Comparison of ENCODE assay signal across 8 cellular contexts in genomic region chr6:149648148-149649145, GRCh38. TPM values are rescaled to one million over a fixed set of nuclear protein-coding genes. Genes with fewer than 3 reads are reported as not detected.
A peak's percentile ranks its signal among the peaks of the same experiment; 100 is the strongest.
DNase-seq lines count a peak whose midpoint lies in the region; ATAC-seq and TF ChIP-seq lines count a peak whose summit lies in the region.

KATNA1 (minus strand) TSS chr6:149648714; CDS start chr6:149638547, 10,167 bp downstream.

- no peaks in the 10 kb centered on the region for H3K27me3 Mint-ChIP-seq in activated naive CD4-positive, alpha-beta T cell treated with anti-CD3 and anti-CD28 coated beads for 36 hours (ENCODE audit: low read depth)

- no peaks in the 10 kb centered on the region for H3K36me3 ChIP-seq in gastroesophageal sphincter
- H3K36me3 ChIP-seq in neutrophil, result no peaks in the 10 kb centered on the region

- peak; percentile 59 for DNase-seq in GM04504 (ENCODE audit: low read depth)
- peak; percentile 39 for DNase-seq in HFF-Myc (ENCODE audit: extremely low read depth, low read depth)
- peak; percentile 78 for DNase-seq in MV-4-11 (lab: John Stamatoyannopoulos, UW)
- DNase-seq in SK-N-DZ (ENCODE audit: low spot score), result peak; percentile 90
- peak; percentile 90 for DNase-seq in activated naive CD4-positive, alpha-beta T cell treated with anti-CD3 and anti-CD28 coated beads for 36 hours

- no peaks in the 10 kb centered on the region for H3K9me3 Mint-ChIP-seq in activated naive CD4-positive, alpha-beta T cell treated with anti-CD3 and anti-CD28 coated beads for 36 hours

- H3K4me1 ChIP-seq in gastroesophageal sphincter, result peaks cover 0 to 35% (median 3%) of the 10 kb centered on the region in 3 donors
- H3K4me1 ChIP-seq in neutrophil (ENCODE audit: control insufficient read depth in 1 of 2, insufficient read depth in 1 of 2, low read depth in 1 of 2, low read length in 1 of 2), result peaks cover 18 to 21% of the 10 kb centered on the region in 2 experiments

- H3K27me3 ChIP-seq in gastroesophageal sphincter (no peaks in the 10 kb centered on the region), neutrophil (no peaks in the 10 kb centered on the region)

- ATAC-seq in gastroesophageal sphincter, result peak; percentile 97

- intact Hi-C loops in activated naive CD4-positive, alpha-beta T cell treated with anti-CD3 and anti-CD28 coated beads for 36 hours (cut with micrococcal nuclease), result loop anchor here (1.0 to 10.0 kb wide), 7 partner anchors 38 to 276 kb away; partner anchors contain the start of genes GINM1, LATS1, NUP43 and PPIL4

- no peaks in the 10 kb centered on the region for H3K9me3 ChIP-seq in gastroesophageal sphincter
- H3K9me3 ChIP-seq in neutrophil, result no peaks in the 10 kb centered on the region

- TF ChIP-seq CTCF in HFF-Myc (IDR thresholded peaks at IDR 0.05; ENCODE audit: low read depth, low read length, missing control alignments), result no peak
- no peak for TF ChIP-seq CTCF in gastroesophageal sphincter (IDR thresholded peaks at IDR 0.05)
- no peak for TF ChIP-seq CTCF in neutrophil (IDR thresholded peaks at IDR 0.05)
- TF ChIP-seq CTCF in subcutaneous adipose tissue (IDR thresholded peaks at IDR 0.05; ENCODE audit: low read depth), result no peak

- peaks cover 22% of the 10 kb centered on the region for H3K4me1 Mint-ChIP-seq in activated naive CD4-positive, alpha-beta T cell treated with anti-CD3 and anti-CD28 coated beads for 36 hours (ENCODE audit: low read depth)

- CTCF ChIA-PET in activated naive CD4-positive, alpha-beta T cell treated with anti-CD3 and anti-CD28 coated beads for 36 hours (lab: Charles Lee), result interaction anchor here (0.6 kb wide), 1 partner anchor 195 kb away, joined by 3 read pairs; no protein-coding TSS in a partner anchor

- H3K4me3 Mint-ChIP-seq in activated naive CD4-positive, alpha-beta T cell treated with anti-CD3 and anti-CD28 coated beads for 36 hours, result peak within 1 kb of the TSS; percentile 79

- peak; percentile 59 to 68 for TF ChIP-seq POLR2A in gastroesophageal sphincter (IDR thresholded peaks at IDR 0.05)

- H3K27ac ChIP-seq in gastroesophageal sphincter (peak within 1 kb of the TSS; percentile 21 to 91 (median 86)), neutrophil (peak within 1 kb of the TSS; percentile 72)

- peak within 1 kb of the TSS; percentile 65 for H3K27ac Mint-ChIP-seq in activated naive CD4-positive, alpha-beta T cell treated with anti-CD3 and anti-CD28 coated beads for 36 hours

- H3K36me3 Mint-ChIP-seq in activated naive CD4-positive, alpha-beta T cell treated with anti-CD3 and anti-CD28 coated beads for 36 hours (ENCODE audit: low read depth), result no peaks in the 10 kb centered on the region

- TF ChIP-seq EP300 in gastroesophageal sphincter (IDR thresholded peaks at IDR 0.05), result no peak

- WGBS in gastroesophageal sphincter (ENCODE audit: low coverage in 1 of 2), 2 donors, result 0% methylated on average over 8 to 11 of the region's 69 CpGs

- H3K4me3 ChIP-seq in HFF-Myc (replicated peaks; ENCODE audit: low read depth, low read length) (peak within 1 kb of the TSS; percentile 94), gastroesophageal sphincter (peak within 1 kb of the TSS; percentile 68 to 72), neutrophil (ENCODE audit: low read depth in 1 of 2, low read length in 1 of 2) (peak within 1 kb of the TSS; percentile 78 to 92)

RNA-seq across cellular contexts. Expression of gene KATNA1, which starts in this region (rescaled TPM):
- 31.4 and 31.5 TPM in 2 replicates for polyA plus RNA-seq in SK-N-DZ (2014; cell fraction: cytosol; rRNA removed)
- 24.1 and 26.2 TPM in 2 replicates for polyA plus RNA-seq in SK-N-DZ (2014; cell fraction: nucleus; rRNA removed)
- total RNA-seq in activated naive CD4-positive, alpha-beta T cell treated with anti-CD3 and anti-CD28 coated beads for 36 hours, result 10 to 100 TPM; 18.2 to 19.7 TPM
- 10 to 100 TPM; 17.5 to 25.5 (median 21.1) TPM for total RNA-seq in gastroesophageal sphincter
- total RNA-seq in subcutaneous adipose tissue, result 10 to 100 TPM; 15.3 to 25.4 (median 18.9) TPM

Comparison
In these comparisons a context has a peak if more than half of its experiments do, and no peak if none do; other contexts are left out.
1. Peak in every context shown above with its lines: DNase-seq, ATAC-seq, H3K4me3 ChIP-seq and H3K27ac ChIP-seq.
2. DNase-seq: peak in every context shown above with its lines; median percentile 90 in SK-N-DZ; 90 in activated naive CD4-positive, alpha-beta T cell treated with anti-CD3 and anti-CD28 coated beads for 36 hours; 78 in MV-4-11; 59 in GM04504; 39 in HFF-Myc.